In genomic region chr2:9010866-9011265, GRCh38 we compare ENCODE assay signal across 13 cellular contexts.
A peak's percentile ranks its signal among the peaks of the same experiment; 100 is the strongest.
DNase-seq lines count a peak whose midpoint lies in the region; ATAC-seq and TF ChIP-seq lines count a peak whose summit lies in the region.
"Had no signal": no experiment of that assay in that cellular context is flagged by ENCODE, and none has a peak within 500 bp of the region (broad histone marks: within the 10 kb centered on the region; RNA-seq: fewer than 3 reads in every experiment).

No MANE protein-coding gene starts in this region.

- peak; percentile 67 for ATAC-seq in SK-N-SH treated with all-trans-retinoic acid at 6 μM for 48 hours
- no peak for ATAC-seq in GM19395 (IDR thresholded peaks at IDR 0.05; ENCODE audit: unreplicated experiment)
- ATAC-seq: activated CD8-positive, alpha-beta T cell treated with anti-CD3 and anti-CD28 coated beads for 36 hours; CD8-positive, alpha-beta T cell; Right ventricle myocardium inferior had no signal

- DNase-seq in DMS79 (lab: John Stamatoyannopoulos, UW), result peak; percentile 86
- peak; percentile 79 for DNase-seq in NCI-H1694 treated with DMSO at 0.1 percent for 48 hours (lab: John Stamatoyannopoulos, UW)
- DNase-seq in iris pigment epithelial cell (ENCODE audit: low read depth), result peak; percentile 82
- DNase-seq in DMS53 (lab: John Stamatoyannopoulos, UW), result no peak
- no peak for DNase-seq in activated effector memory CD4-positive, alpha-beta T cell treated with anti-CD3 and anti-CD28 coated beads, Interleukin-2, amount 50 U/mL, for 16 hours
- DNase-seq in central memory CD4-positive, alpha-beta T cell, result no peak
- DNase-seq: activated CD8-positive, alpha-beta T cell treated with anti-CD3 and anti-CD28 coated beads for 36 hours; activated gamma-delta T cell; CD8-positive, alpha-beta T cell; sigmoid colon had no signal

TF ChIP-seq in SK-N-SH treated with all-trans-retinoic acid at 6 μM for 48 hours, 23 proteins besides CTCF, POLR2A, EP300 and RAD21:
- TF ChIP-seq OSR1 (CRISPR knock-in tag; IDR thresholded peaks at IDR 0.05) (no peak), GLIS3 (CRISPR knock-in tag; IDR thresholded peaks at IDR 0.05) (no peak), ISL1 (CRISPR knock-in tag; IDR thresholded peaks at IDR 0.05) (peak; percentile 29; the same call in 1 of the 2 replicates)

Comparison
In these comparisons a context has a peak if more than half of its experiments do, and no peak if none do; other contexts are left out.
1. DNase-seq: peak in DMS79 (single experiment), NCI-H1694 treated with DMSO at 0.1 percent for 48 hours (single experiment) and iris pigment epithelial cell (single experiment); none in DMS53 (single experiment), activated effector memory CD4-positive, alpha-beta T cell treated with anti-CD3 and anti-CD28 coated beads, Interleukin-2, amount 50 U/mL, for 16 hours (single experiment) and central memory CD4-positive, alpha-beta T cell (single experiment).